ENCODE assay signal across 28 cellular contexts in genomic region chr4:130023088-130023487, GRCh38.
"Had no signal": no experiment of that assay in that cellular context is flagged by ENCODE, and none has a peak within 500 bp of the region (broad histone marks: within the 10 kb centered on the region; RNA-seq: fewer than 3 reads in every experiment).

No MANE protein-coding gene starts in this region.

- H3K4me1 ChIP-seq: adrenal gland, body of pancreas, breast epithelium, SJCRH30 had no signal

- H3K27ac ChIP-seq: adrenal gland, body of pancreas, breast epithelium, SJCRH30, SK-N-MC, WERI-Rb-1 had no signal

- DNase-seq: activated CD4-positive, alpha-beta T cell treated with anti-CD3 and anti-CD28 coated beads, Interleukin-2, amount 10 ng/mL, durations not matched to agents 7 days and 5 days; activated CD4-positive, alpha-beta T cell treated with anti-CD3 and anti-CD28 coated beads, Interleukin-2, amount 50 U/mL, for 48 hours; activated CD8-positive, alpha-beta memory T cell treated with anti-CD3 and anti-CD28 coated beads, Interleukin-2, amount 50 U/mL, for 4 hours; activated gamma-delta T cell treated with Interleukin-2 at 50 U/mL for 16 hours; activated naive CD4-positive, alpha-beta T cell treated with anti-CD3 and anti-CD28 coated beads for 36 hours; activated T-cell treated with anti-CD3 and anti-CD28 coated beads for 4 hours; activated T-cell treated with anti-CD3 and anti-CD28 coated beads, Interleukin-2, amount 50 U/mL, for 4 hours; adrenal gland; body of pancreas; NCI-H1092 treated with DMSO at 0.1 percent for 48 hours; NCI-H1417; NCI-H146; NCI-H187; NCI-H2029 treated with DMSO at 0.1 percent for 48 hours; NCI-H2107; NCI-H2171 treated with DMSO at 0.1 percent for 48 hours; NCI-H226; NCI-H446 treated with DMSO at 0.1 percent for 48 hours; NCI-H524; SHP77; SJCRH30; T1000; WERI-Rb-1 had no signal

- H3K27me3 Mint-ChIP-seq: activated CD4-positive, alpha-beta T cell treated with anti-CD3 and anti-CD28 coated beads, Interleukin-2, amount 10 ng/mL, durations not matched to agents 7 days and 5 days had no signal

- H3K36me3 ChIP-seq: adrenal gland, breast epithelium, SJCRH30, WERI-Rb-1 had no signal

- H3K27me3 ChIP-seq: adrenal gland, body of pancreas, breast epithelium, SJCRH30 had no signal

- H3K27ac Mint-ChIP-seq: activated CD4-positive, alpha-beta T cell treated with anti-CD3 and anti-CD28 coated beads, Interleukin-2, amount 10 ng/mL, durations not matched to agents 7 days and 5 days; activated naive CD4-positive, alpha-beta T cell treated with anti-CD3 and anti-CD28 coated beads for 36 hours; activated naive CD4-positive, alpha-beta T cell treated with anti-CD3 and anti-CD28 coated beads, Interleukin-2, amount 50 U/mL, for 72 hours; activated T-helper 1 cell treated with anti-CD3 and anti-CD28 coated beads, Interleukin-12 subunit alpha, Interleukin-12 subunit beta, Interleukin-2, Interleukin-4 antibody, amounts not matched to agents 30 ng/mL and 10 ng/mL and 1 ng/mL, durations not matched to agents 14 hours and 24 hours and 36 hours had no signal

- H3K4me3 Mint-ChIP-seq: activated CD4-positive, alpha-beta T cell treated with anti-CD3 and anti-CD28 coated beads, Interleukin-2, amount 10 ng/mL, durations not matched to agents 7 days and 5 days; activated naive CD4-positive, alpha-beta T cell treated with anti-CD3 and anti-CD28 coated beads for 36 hours; activated T-cell treated with anti-CD3 and anti-CD28 coated beads, Interleukin-2, amount 50 U/mL, for 4 hours; activated T-helper 1 cell treated with anti-CD3 and anti-CD28 coated beads, Interleukin-12 subunit alpha, Interleukin-12 subunit beta, Interleukin-2, Interleukin-4 antibody, amounts not matched to agents 30 ng/mL and 10 ng/mL and 1 ng/mL, durations not matched to agents 14 hours and 24 hours and 36 hours had no signal

- ATAC-seq: activated naive CD4-positive, alpha-beta T cell treated with anti-CD3 and anti-CD28 coated beads, Interleukin-2, amount 50 U/mL, for 72 hours; activated T-cell treated with anti-CD3 and anti-CD28 coated beads, Interleukin-2, amount 50 U/mL, for 4 hours; body of pancreas; Panc1 had no signal

- H3K36me3 Mint-ChIP-seq: activated naive CD4-positive, alpha-beta T cell treated with anti-CD3 and anti-CD28 coated beads, Interleukin-2, amount 50 U/mL, for 72 hours had no signal

- H3K9me3 Mint-ChIP-seq: activated naive CD4-positive, alpha-beta T cell treated with anti-CD3 and anti-CD28 coated beads for 36 hours; activated naive CD4-positive, alpha-beta T cell treated with anti-CD3 and anti-CD28 coated beads, Interleukin-2, amount 50 U/mL, for 72 hours; activated T-helper 1 cell treated with anti-CD3 and anti-CD28 coated beads, Interleukin-12 subunit alpha, Interleukin-12 subunit beta, Interleukin-2, Interleukin-4 antibody, amounts not matched to agents 30 ng/mL and 10 ng/mL and 1 ng/mL, durations not matched to agents 14 hours and 24 hours and 36 hours had no signal

- H3K4me1 Mint-ChIP-seq: activated CD4-positive, alpha-beta T cell treated with anti-CD3 and anti-CD28 coated beads, Interleukin-2, amount 10 ng/mL, durations not matched to agents 7 days and 5 days had no signal

- H3K4me3 ChIP-seq: adrenal gland, body of pancreas, breast epithelium, SJCRH30, SK-N-MC had no signal

- H3K9me3 ChIP-seq: adrenal gland, body of pancreas, breast epithelium, SJCRH30 had no signal
